13 cellular contexts compared by ENCODE assay signal in genomic region chr3:95356764-95357501, GRCh38.
A peak's percentile ranks its signal among the peaks of the same experiment; 100 is the strongest.
DNase-seq lines count a peak whose midpoint lies in the region; ATAC-seq and TF ChIP-seq lines count a peak whose summit lies in the region.
"Had no signal": no experiment of that assay in that cellular context is flagged by ENCODE, and none has a peak within 500 bp of the region (broad histone marks: within the 10 kb centered on the region; RNA-seq: fewer than 3 reads in every experiment).

No MANE protein-coding gene starts in this region.

- H3K9me3 ChIP-seq in neuronal stem cell (replicated peaks in 1 of 2; ENCODE audit: control insufficient read depth in 2 of 2, insufficient read depth in 1 of 2, low read depth in 1 of 2, low read length in 2 of 2) (no peaks in the 10 kb centered on the region), lower lobe of right lung (no peaks in the 10 kb centered on the region)

- H3K23ac ChIP-seq in neuronal stem cell (ENCODE audit: low read depth, low read length, poor library complexity), result no peak overlapping the region

- H3K9ac ChIP-seq in neuronal stem cell (ENCODE audit: low read depth, low read length, poor library complexity), result no peak overlapping the region

- no CpG with 5 or more reads among the region's 11 CpGs for WGBS in neuronal stem cell (ENCODE audit: extremely low coverage in 2 of 2, insufficient read length in 2 of 2, insufficient replicate concordance in 1 of 2), 2 donors

- TF ChIP-seq CTCF in lower lobe of right lung (IDR thresholded peaks at IDR 0.05) (no peak), GM13977 (IDR thresholded peaks at IDR 0.05; ENCODE audit: extremely low read depth, insufficient read depth, missing control alignments) (no peak)

- H4K8ac ChIP-seq in neuronal stem cell (ENCODE audit: low read depth, low read length), result no peak overlapping the region

- no peak overlapping the region for H2BK120ac ChIP-seq in neuronal stem cell (ENCODE audit: low read depth, low read length)

- H2BK15ac ChIP-seq in neuronal stem cell (ENCODE audit: low read length), result no peak overlapping the region

- H3K36me3 ChIP-seq in neuronal stem cell (replicated peaks in 1 of 2; ENCODE audit: control insufficient read depth in 2 of 2, insufficient read depth in 2 of 2, low read length in 2 of 2) (no peaks in the 10 kb centered on the region), lower lobe of right lung (no peaks in the 10 kb centered on the region)

- DNase-seq in neuronal stem cell (ENCODE audit: low spot score) (no peak), lower lobe of right lung (no peak), NOMO-1 treated with dmso at 0.1 percent for 144 hours (lab: John Stamatoyannopoulos, UW; ENCODE audit: unreplicated experiment) (no peak), GM13977 (ENCODE audit: low spot score) (no peak)
- DNase-seq in activated CD4-positive, CD25-positive, alpha-beta regulatory T cell (lab: John Stamatoyannopoulos, UW), result no peak
- DNase-seq: CD8-positive, alpha-beta memory T cell; cortex of kidney; H9; IMR-90; NCI-H187 had no signal

- H2AK5ac ChIP-seq in neuronal stem cell (ENCODE audit: low read depth, low read length), result no peak overlapping the region

- no peak overlapping the region for H3K4ac ChIP-seq in neuronal stem cell (ENCODE audit: low read length)

- no peaks in the 10 kb centered on the region for H3K79me1 ChIP-seq in neuronal stem cell (ENCODE audit: low read depth, low read length)

- no peak overlapping the region for H3K18ac ChIP-seq in neuronal stem cell (ENCODE audit: low read length)

- peaks cover 3 to 11% of the 10 kb centered on the region in 2 donors for H3K4me1 ChIP-seq in neuronal stem cell (ENCODE audit: control insufficient read depth in 2 of 2, insufficient read depth in 1 of 2, low read depth in 1 of 2, low read length in 2 of 2)
- H3K4me1 ChIP-seq in lower lobe of right lung, result no peaks in the 10 kb centered on the region

- H2AFZ ChIP-seq in neuronal stem cell (ENCODE audit: low read length), result peak overlapping the region; percentile 66

- intact Hi-C loops in lower lobe of right lung (cut with DNase I), result no loop called here

- ATAC-seq in GM19043 (IDR thresholded peaks at IDR 0.05; ENCODE audit: low read depth, unreplicated experiment) (peak; percentile 76), HG02759 (IDR thresholded peaks at IDR 0.05; ENCODE audit: unreplicated experiment) (peak; percentile 72), HG03571 (IDR thresholded peaks at IDR 0.05; ENCODE audit: unreplicated experiment) (peak; percentile 65), lower lobe of right lung (no peak)

- H4K91ac ChIP-seq in neuronal stem cell (ENCODE audit: low read depth, low read length, poor library complexity), result no peak overlapping the region

- H3K27ac ChIP-seq in neuronal stem cell (replicated peaks; ENCODE audit: low read length) (no peak overlapping the region), lower lobe of right lung (no peak overlapping the region)

- H3K27me3 ChIP-seq in neuronal stem cell (ENCODE audit: control insufficient read depth in 3 of 3, insufficient read depth in 3 of 3, low read depth in 1 of 3, low read length in 3 of 3) (no peaks in the 10 kb centered on the region), lower lobe of right lung (ENCODE audit: low read depth) (no peaks in the 10 kb centered on the region)

- no peak overlapping the region for H3K4me3 ChIP-seq in neuronal stem cell (ENCODE audit: low read length in 2 of 2)
- no peak overlapping the region for H3K4me3 ChIP-seq in lower lobe of right lung

- in situ Hi-C loops in GM13977 (cut with MboI; ENCODE audit: low pct_unique_long_range_greater_than_20kb, low sequenced_read_pairs, unreplicated experiment), result no loop called here

- H2BK12ac ChIP-seq in neuronal stem cell (ENCODE audit: low read length), result no peak overlapping the region

- no peak overlapping the region for H2BK5ac ChIP-seq in neuronal stem cell (ENCODE audit: low read length)

- H3K14ac ChIP-seq in neuronal stem cell (ENCODE audit: low read length), result no peak overlapping the region

- no peak overlapping the region for H3K4me2 ChIP-seq in neuronal stem cell (ENCODE audit: insufficient read depth, low read length, poor library complexity, severe bottlenecking)

Comparison
In these comparisons a context has a peak if more than half of its experiments do, and no peak if none do; other contexts are left out.
1. ATAC-seq: peak in GM19043 (single experiment), HG02759 (single experiment) and HG03571 (single experiment); none in lower lobe of right lung (0 of 2).